ENCODE assay signal across 37 cellular contexts in the genomic region with DNA sequence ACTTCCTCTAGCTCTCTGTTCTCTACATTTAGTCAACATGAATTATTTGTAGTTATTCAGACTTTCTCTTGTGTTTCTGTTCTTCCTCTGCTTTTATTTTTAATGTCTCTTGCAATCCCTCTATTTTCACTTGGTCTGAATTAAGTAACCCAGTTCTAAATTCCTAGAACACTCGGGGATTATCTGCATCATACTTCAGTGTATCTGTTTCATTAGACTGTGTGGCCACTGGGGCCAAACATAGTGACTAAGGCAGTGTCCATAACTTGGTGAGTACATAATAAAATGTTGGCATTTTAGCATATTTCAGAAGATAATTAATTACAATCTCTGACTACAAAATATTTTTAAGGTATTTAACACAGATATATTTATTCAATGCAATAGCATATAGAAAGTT.
"Had no signal": no experiment of that assay in that cellular context is flagged by ENCODE, and none has a peak within 500 bp of the region (broad histone marks: within the 10 kb centered on the region; RNA-seq: fewer than 3 reads in every experiment).

No MANE protein-coding gene starts in this region.

- H3K36me3 ChIP-seq: brain microvascular endothelial cell, breast epithelium had no signal

- ATAC-seq: activated CD8-positive, alpha-beta T cell treated with anti-CD3 and anti-CD28 coated beads for 36 hours; activated naive CD4-positive, alpha-beta T cell treated with anti-CD3 and anti-CD28 coated beads, Interleukin-2, amount 50 U/mL, for 72 hours; activated T-cell treated with anti-CD3 and anti-CD28 coated beads, Interleukin-2, amount 50 U/mL, for 4 hours; activated T-cell treated with anti-CD3 and anti-CD28 coated beads, Interleukin-2, amount 50 U/mL, for 72 hours; activated T-helper 17 cell treated with anti-CD3 and anti-CD28 coated beads, Interleukin-2, amount 50 U/mL, for 72 hours; body of pancreas had no signal

- H3K4me3 ChIP-seq: body of pancreas, breast epithelium had no signal

- H3K27ac ChIP-seq: body of pancreas, brain microvascular endothelial cell, breast epithelium, VCaP had no signal

- H3K4me1 Mint-ChIP-seq: activated CD4-positive, alpha-beta T cell treated with anti-CD3 and anti-CD28 coated beads, Interleukin-2, amount 10 ng/mL, durations not matched to agents 24 days and 14 days; central memory CD8-positive, alpha-beta T cell had no signal

- H3K4me1 ChIP-seq: body of pancreas, breast epithelium had no signal

- H3K27ac Mint-ChIP-seq: activated B cell treated with CpG ODN at 0.5 μM for 24 hours; activated CD4-positive, alpha-beta memory T cell treated with anti-CD3 and anti-CD28 coated beads for 36 hours; activated CD4-positive, alpha-beta T cell treated with anti-CD3 and anti-CD28 coated beads, Interleukin-2, amount 10 ng/mL, durations not matched to agents 24 days and 14 days; activated CD8-positive, alpha-beta T cell treated with anti-CD3 and anti-CD28 coated beads for 36 hours; activated naive CD4-positive, alpha-beta T cell treated with anti-CD3 and anti-CD28 coated beads for 36 hours; activated naive CD4-positive, alpha-beta T cell treated with anti-CD3 and anti-CD28 coated beads, Interleukin-2, amount 50 U/mL, for 72 hours; activated naive CD8-positive, alpha-beta T cell treated with anti-CD3 and anti-CD28 coated beads for 36 hours; activated T-cell treated with anti-CD3 and anti-CD28 coated beads, Interleukin-2, amount 50 U/mL, for 72 hours; activated T-helper 1 cell treated with anti-CD3 and anti-CD28 coated beads, Interleukin-12 subunit alpha, Interleukin-12 subunit beta, Interleukin-2, Interleukin-4 antibody, amounts not matched to agents 30 ng/mL and 10 ng/mL and 1 ng/mL, durations not matched to agents 14 hours and 24 hours and 36 hours; activated T-helper 17 cell treated with anti-CD3 and anti-CD28 coated beads, Interleukin-2, amount 50 U/mL, for 72 hours; T-helper 1 cell treated with Interleukin-12 subunit alpha and Interleukin-12 subunit beta and Interleukin-4 antibody, amounts not matched to agents 30 μg/mL and 1 μg/mL, for 36 hours; T-helper 2 cell treated with Interferon-gamma antibody and Interleukin-4, amounts not matched to agents 5 μg/mL and 100 μg/mL, for 36 hours had no signal

- H3K36me3 Mint-ChIP-seq: activated CD4-positive, alpha-beta memory T cell treated with anti-CD3 and anti-CD28 coated beads for 36 hours had no signal

- H3K9me3 Mint-ChIP-seq: activated naive CD4-positive, alpha-beta T cell treated with anti-CD3 and anti-CD28 coated beads for 36 hours; activated naive CD4-positive, alpha-beta T cell treated with anti-CD3 and anti-CD28 coated beads, Interleukin-2, amount 50 U/mL, for 72 hours; activated T-cell treated with anti-CD3 and anti-CD28 coated beads, Interleukin-2, amount 50 U/mL, for 4 hours; activated T-helper 1 cell treated with anti-CD3 and anti-CD28 coated beads, Interleukin-12 subunit alpha, Interleukin-12 subunit beta, Interleukin-2, Interleukin-4 antibody, amounts not matched to agents 30 ng/mL and 10 ng/mL and 1 ng/mL, durations not matched to agents 14 hours and 24 hours and 36 hours; central memory CD8-positive, alpha-beta T cell; T-helper 1 cell treated with Interleukin-12 subunit alpha and Interleukin-12 subunit beta and Interleukin-4 antibody, amounts not matched to agents 30 μg/mL and 1 μg/mL, for 36 hours; T-helper 2 cell treated with Interferon-gamma antibody and Interleukin-4, amounts not matched to agents 5 μg/mL and 100 μg/mL, for 36 hours had no signal

- H3K27me3 Mint-ChIP-seq: activated CD4-positive, alpha-beta memory T cell treated with anti-CD3 and anti-CD28 coated beads for 36 hours; activated CD4-positive, alpha-beta T cell treated with anti-CD3 and anti-CD28 coated beads, Interleukin-2, amount 10 ng/mL, durations not matched to agents 24 days and 14 days; activated CD8-positive, alpha-beta T cell treated with anti-CD3 and anti-CD28 coated beads for 36 hours; activated naive CD8-positive, alpha-beta T cell treated with anti-CD3 and anti-CD28 coated beads for 36 hours; activated T-helper 17 cell treated with anti-CD3 and anti-CD28 coated beads, Interleukin-2, amount 50 U/mL, for 72 hours; central memory CD8-positive, alpha-beta T cell had no signal

- FAIRE-seq: astrocyte had no signal

- H3K9me3 ChIP-seq: body of pancreas, breast epithelium had no signal

- H3K4me3 Mint-ChIP-seq: activated B cell treated with CpG ODN at 0.5 μM for 24 hours; activated CD4-positive, alpha-beta memory T cell treated with anti-CD3 and anti-CD28 coated beads for 36 hours; activated CD4-positive, alpha-beta T cell treated with anti-CD3 and anti-CD28 coated beads, Interleukin-2, amount 10 ng/mL, durations not matched to agents 24 days and 14 days; activated CD8-positive, alpha-beta T cell treated with anti-CD3 and anti-CD28 coated beads for 36 hours; activated naive CD4-positive, alpha-beta T cell treated with anti-CD3 and anti-CD28 coated beads for 36 hours; activated naive CD8-positive, alpha-beta T cell treated with anti-CD3 and anti-CD28 coated beads for 36 hours; activated T-cell treated with anti-CD3 and anti-CD28 coated beads, Interleukin-2, amount 50 U/mL, for 4 hours; activated T-cell treated with anti-CD3 and anti-CD28 coated beads, Interleukin-2, amount 50 U/mL, for 72 hours; activated T-helper 1 cell treated with anti-CD3 and anti-CD28 coated beads, Interleukin-12 subunit alpha, Interleukin-12 subunit beta, Interleukin-2, Interleukin-4 antibody, amounts not matched to agents 30 ng/mL and 10 ng/mL and 1 ng/mL, durations not matched to agents 14 hours and 24 hours and 36 hours; activated T-helper 17 cell treated with anti-CD3 and anti-CD28 coated beads, Interleukin-2, amount 50 U/mL, for 72 hours; central memory CD8-positive, alpha-beta T cell; T-helper 1 cell treated with Interleukin-12 subunit alpha and Interleukin-12 subunit beta and Interleukin-4 antibody, amounts not matched to agents 30 μg/mL and 1 μg/mL, for 36 hours; T-helper 2 cell treated with Interferon-gamma antibody and Interleukin-4, amounts not matched to agents 5 μg/mL and 100 μg/mL, for 36 hours had no signal

- DNase-seq: activated B cell treated with CpG ODN at 0.5 μM for 24 hours; activated CD4-positive, alpha-beta memory T cell treated with anti-CD3 and anti-CD28 coated beads for 36 hours; activated CD4-positive, alpha-beta T cell treated with anti-CD3 and anti-CD28 coated beads for 4 hours; activated CD4-positive, alpha-beta T cell treated with anti-CD3 and anti-CD28 coated beads, Interleukin-2, amount 10 ng/mL, durations not matched to agents 24 days and 14 days; activated CD4-positive, alpha-beta T cell treated with anti-CD3 and anti-CD28 coated beads, Interleukin-2, amount 50 U/mL, for 1 hour; activated CD4-positive, alpha-beta T cell treated with anti-CD3 and anti-CD28 coated beads, Interleukin-2, amount 50 U/mL, for 4 hours; activated CD4-positive, CD25-positive, alpha-beta regulatory T cell treated with anti-CD3 and anti-CD28 coated beads, Interleukin-2, amount 50 U/mL, for 72 hours; activated CD8-positive, alpha-beta memory T cell treated with anti-CD3 and anti-CD28 coated beads, Interleukin-2, amount 50 U/mL, for 4 hours; activated CD8-positive, alpha-beta T cell treated with anti-CD3 and anti-CD28 coated beads for 36 hours; activated effector memory CD4-positive, alpha-beta T cell treated with anti-CD3 and anti-CD28 coated beads, Interleukin-2, amount 50 U/mL, for 16 hours; activated gamma-delta T cell treated with Interleukin-2 at 50 U/mL for 16 hours; activated naive CD4-positive, alpha-beta T cell; activated naive CD4-positive, alpha-beta T cell treated with anti-CD3 and anti-CD28 coated beads for 36 hours; activated naive CD4-positive, alpha-beta T cell treated with anti-CD3 and anti-CD28 coated beads, Interleukin-2, amount 50 U/mL, for 16 hours; activated naive CD8-positive, alpha-beta T cell treated with anti-CD3 and anti-CD28 coated beads for 36 hours; activated T-cell treated with anti-CD3 and anti-CD28 coated beads for 4 hours; activated T-cell treated with anti-CD3 and anti-CD28 coated beads, Interleukin-2, amount 50 U/mL, for 1 hour; activated T-cell treated with anti-CD3 and anti-CD28 coated beads, Interleukin-2, amount 50 U/mL, for 4 hours; activated T-cell treated with anti-CD3 and anti-CD28 coated beads, Interleukin-2, amount 50 U/mL, for 72 hours; amniotic stem cell; aorta; body of pancreas; brain microvascular endothelial cell; cerebellar nuclear complex; SW 1271; T-helper 1 cell; T-helper 2 cell; T-helper 9 cell had no signal

- H3K27me3 ChIP-seq: body of pancreas, brain microvascular endothelial cell, breast epithelium had no signal
